In the genomic region with DNA sequence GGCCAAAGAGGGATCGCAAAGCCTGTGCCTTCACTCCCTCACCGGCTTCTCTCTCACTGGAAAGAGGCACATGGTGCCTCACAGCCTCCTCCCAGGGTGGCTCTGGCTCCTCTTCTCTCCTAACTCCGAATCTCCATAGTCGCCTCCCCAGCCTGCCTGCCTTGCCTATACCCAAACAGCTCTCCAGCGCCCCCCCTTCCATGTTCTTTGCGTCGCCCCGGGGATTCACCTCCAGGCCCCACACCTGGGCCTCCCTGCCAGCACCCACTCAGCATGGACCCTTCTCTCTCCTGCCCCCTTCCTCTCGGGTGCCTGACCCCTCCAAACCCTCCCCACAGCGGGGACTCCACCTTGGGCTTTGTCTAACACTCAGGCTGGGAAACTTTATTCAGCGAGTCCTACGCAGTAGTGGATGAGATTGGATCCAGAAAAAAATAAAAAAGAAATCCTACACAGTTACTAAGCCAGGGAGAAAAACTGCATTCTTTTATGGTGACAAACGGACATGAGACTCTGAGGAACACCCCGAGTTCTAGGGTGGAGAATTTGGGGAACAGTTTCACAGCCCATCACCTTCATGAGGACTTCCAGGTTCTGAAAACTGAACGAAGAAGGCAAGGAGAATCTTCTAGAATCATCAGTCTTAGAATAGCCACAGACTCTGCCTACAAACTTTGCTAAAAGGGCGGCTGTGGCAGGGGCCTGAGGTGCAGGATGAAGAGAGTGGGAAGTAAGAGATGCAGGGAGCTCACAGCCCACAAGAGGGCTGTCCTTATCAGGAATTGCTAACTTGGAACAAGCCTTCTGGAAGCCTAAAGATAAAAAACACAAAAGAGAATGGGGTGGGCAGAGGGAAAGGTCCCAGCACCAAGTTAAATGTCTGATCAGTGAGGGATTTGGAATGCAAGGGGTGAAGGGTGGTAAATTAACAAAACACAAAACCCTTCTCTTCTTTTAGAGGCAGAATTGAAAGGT, we compare ENCODE assay signal across 1 cellular context.
TF ChIP-seq lines count a peak whose summit lies in the region.

No MANE protein-coding gene starts in this region.

TF ChIP-seq in K562, 482 proteins besides CTCF, POLR2A, EP300 and RAD21 (continued from another document and continues in another):
- TF ChIP-seq ETV6 (IDR thresholded peaks at IDR 0.05; ENCODE audit: borderline replicate concordance in 1 of 2, low read depth in 2 of 2, low read length in 1 of 2) = 0 out of 4 replicates have a peak, but pooled peaks of 1 of the 2 experiments have one; percentile 32
- no peak for TF ChIP-seq ETV6 (CRISPR knock-in tag; IDR thresholded peaks at IDR 0.05; ENCODE audit: borderline replicate concordance)
- no peak for TF ChIP-seq THRB (CRISPR knock-in tag; conservative IDR thresholded peaks at IDR 0.05)
- peak; percentile 70; the same call in 1 of the 2 replicates for TF ChIP-seq JUN (IDR thresholded peaks at IDR 0.05; ENCODE audit: borderline replicate concordance, low read depth, low read length)
- no peak for TF ChIP-seq JUN (CRISPR knock-in tag; IDR thresholded peaks at IDR 0.05; ENCODE audit: borderline replicate concordance)
- peak; percentile 66 for TF ChIP-seq MYC (IDR thresholded peaks at IDR 0.05; ENCODE audit: low read depth, low read length)
- TF ChIP-seq MYC (CRISPR knock-in tag; IDR thresholded peaks at IDR 0.05; ENCODE audit: borderline replicate concordance, low read depth) = no peak
- no peak for TF ChIP-seq ZNF583 (CRISPR knock-in tag; IDR thresholded peaks at IDR 0.05)
- TF ChIP-seq KDM2B (CRISPR knock-in tag; IDR thresholded peaks at IDR 0.05) = no peak
- TF ChIP-seq KLF16 (IDR thresholded peaks at IDR 0.05) = no peak
- peak; percentile 47; the same call in 1 of the 2 replicates for TF ChIP-seq ZKSCAN1 (IDR thresholded peaks at IDR 0.05; ENCODE audit: low read depth, low read length)
- TF ChIP-seq ZNF324 (CRISPR knock-in tag; IDR thresholded peaks at IDR 0.05) = no peak
- TF ChIP-seq NFIX (CRISPR knock-in tag; IDR thresholded peaks at IDR 0.05; ENCODE audit: low read depth) = no peak
- TF ChIP-seq RBM34 (IDR thresholded peaks at IDR 0.05; ENCODE audit: borderline replicate concordance, insufficient read depth, low read length) = no peak
- TF ChIP-seq, protein P1, sequence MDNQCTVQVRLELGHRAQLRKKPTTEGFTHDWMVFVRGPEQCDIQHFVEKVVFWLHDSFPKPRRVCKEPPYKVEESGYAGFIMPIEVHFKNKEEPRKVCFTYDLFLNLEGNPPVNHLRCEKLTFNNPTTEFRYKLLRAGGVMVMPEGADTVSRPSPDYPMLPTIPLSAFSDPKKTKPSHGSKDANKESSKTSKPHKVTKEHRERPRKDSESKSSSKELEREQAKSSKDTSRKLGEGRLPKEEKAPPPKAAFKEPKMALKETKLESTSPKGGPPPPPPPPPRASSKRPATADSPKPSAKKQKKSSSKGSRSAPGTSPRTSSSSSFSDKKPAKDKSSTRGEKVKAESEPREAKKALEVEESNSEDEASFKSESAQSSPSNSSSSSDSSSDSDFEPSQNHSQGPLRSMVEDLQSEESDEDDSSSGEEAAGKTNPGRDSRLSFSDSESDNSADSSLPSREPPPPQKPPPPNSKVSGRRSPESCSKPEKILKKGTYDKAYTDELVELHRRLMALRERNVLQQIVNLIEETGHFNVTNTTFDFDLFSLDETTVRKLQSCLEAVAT (IDR thresholded peaks at IDR 0.05) = no peak
- TF ChIP-seq COPS2 (conservative IDR thresholded peaks at IDR 0.05) = no peak
- no peak for TF ChIP-seq YBX1 (IDR thresholded peaks at IDR 0.05)
- no peak for TF ChIP-seq XRCC3 (IDR thresholded peaks at IDR 0.05)
- TF ChIP-seq ZNF507 (tag; conservative IDR thresholded peaks at IDR 0.05) = no peak
- no peak for TF ChIP-seq KDM5B (IDR thresholded peaks at IDR 0.05; ENCODE audit: insufficient replicate concordance, low read depth, low read length)
- TF ChIP-seq, protein P2, sequence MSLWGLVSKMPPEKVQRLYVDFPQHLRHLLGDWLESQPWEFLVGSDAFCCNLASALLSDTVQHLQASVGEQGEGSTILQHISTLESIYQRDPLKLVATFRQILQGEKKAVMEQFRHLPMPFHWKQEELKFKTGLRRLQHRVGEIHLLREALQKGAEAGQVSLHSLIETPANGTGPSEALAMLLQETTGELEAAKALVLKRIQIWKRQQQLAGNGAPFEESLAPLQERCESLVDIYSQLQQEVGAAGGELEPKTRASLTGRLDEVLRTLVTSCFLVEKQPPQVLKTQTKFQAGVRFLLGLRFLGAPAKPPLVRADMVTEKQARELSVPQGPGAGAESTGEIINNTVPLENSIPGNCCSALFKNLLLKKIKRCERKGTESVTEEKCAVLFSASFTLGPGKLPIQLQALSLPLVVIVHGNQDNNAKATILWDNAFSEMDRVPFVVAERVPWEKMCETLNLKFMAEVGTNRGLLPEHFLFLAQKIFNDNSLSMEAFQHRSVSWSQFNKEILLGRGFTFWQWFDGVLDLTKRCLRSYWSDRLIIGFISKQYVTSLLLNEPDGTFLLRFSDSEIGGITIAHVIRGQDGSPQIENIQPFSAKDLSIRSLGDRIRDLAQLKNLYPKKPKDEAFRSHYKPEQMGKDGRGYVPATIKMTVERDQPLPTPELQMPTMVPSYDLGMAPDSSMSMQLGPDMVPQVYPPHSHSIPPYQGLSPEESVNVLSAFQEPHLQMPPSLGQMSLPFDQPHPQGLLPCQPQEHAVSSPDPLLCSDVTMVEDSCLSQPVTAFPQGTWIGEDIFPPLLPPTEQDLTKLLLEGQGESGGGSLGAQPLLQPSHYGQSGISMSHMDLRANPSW (CRISPR knock-in tag; IDR thresholded peaks at IDR 0.05) = peak; percentile 75; the same call in 1 of the 2 replicates
- peak; percentile 43 to 96; a peak in 3 of 4 replicates for TF ChIP-seq ZMIZ1 (IDR thresholded peaks at IDR 0.05; ENCODE audit: low read depth in 2 of 2, low read length in 2 of 2)
- peak; percentile 58; the same call in 1 of the 2 replicates for TF ChIP-seq MAFK (IDR thresholded peaks at IDR 0.05; ENCODE audit: low read length)
- no peak for TF ChIP-seq BRD4 (IDR thresholded peaks at IDR 0.05)
- TF ChIP-seq UBTF (IDR thresholded peaks at IDR 0.05; ENCODE audit: borderline replicate concordance in 1 of 2, low read depth in 2 of 2, low read length in 2 of 2) = no peak
- TF ChIP-seq ASH1L (IDR thresholded peaks at IDR 0.05; ENCODE audit: borderline replicate concordance, low read depth, partially characterized antibody) = no peak
- no peak for TF ChIP-seq ZNF512 (tag; IDR thresholded peaks at IDR 0.05)
- peak; percentile 1 for TF ChIP-seq SP2 (IDR thresholded peaks at IDR 0.05; ENCODE audit: extremely low read depth, low read depth, low read length, poor library complexity, severe bottlenecking)
- no peak for TF ChIP-seq OTX1 (CRISPR knock-in tag; IDR thresholded peaks at IDR 0.05)
- TF ChIP-seq HDAC3 (IDR thresholded peaks at IDR 0.05; ENCODE audit: borderline replicate concordance, partially characterized antibody) = no peak
- peak in 1 of 2 experiments; percentile 94 for TF ChIP-seq TBL1XR1 (IDR thresholded peaks at IDR 0.05; ENCODE audit: low read length in 2 of 2)
- TF ChIP-seq NEUROD1 (IDR thresholded peaks at IDR 0.05; ENCODE audit: borderline replicate concordance, low read depth, low read length, partially characterized antibody) = peak; percentile 94
- no peak for TF ChIP-seq TEAD4 (IDR thresholded peaks at IDR 0.05; ENCODE audit: low read length)
- no peak for TF ChIP-seq TEAD4 (CRISPR knock-in tag; IDR thresholded peaks at IDR 0.05; ENCODE audit: borderline replicate concordance)
- no peak for TF ChIP-seq KAT2B (IDR thresholded peaks at IDR 0.05; ENCODE audit: low read depth, low read length)
- TF ChIP-seq SMAD2 (IDR thresholded peaks at IDR 0.05; ENCODE audit: low read depth, low read length) = no peak
- no peak for TF ChIP-seq NCOA4 (IDR thresholded peaks at IDR 0.05; ENCODE audit: partially characterized antibody)
- TF ChIP-seq, protein P3, sequence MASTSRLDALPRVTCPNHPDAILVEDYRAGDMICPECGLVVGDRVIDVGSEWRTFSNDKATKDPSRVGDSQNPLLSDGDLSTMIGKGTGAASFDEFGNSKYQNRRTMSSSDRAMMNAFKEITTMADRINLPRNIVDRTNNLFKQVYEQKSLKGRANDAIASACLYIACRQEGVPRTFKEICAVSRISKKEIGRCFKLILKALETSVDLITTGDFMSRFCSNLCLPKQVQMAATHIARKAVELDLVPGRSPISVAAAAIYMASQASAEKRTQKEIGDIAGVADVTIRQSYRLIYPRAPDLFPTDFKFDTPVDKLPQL (IDR thresholded peaks at IDR 0.05; ENCODE audit: extremely low read depth, insufficient read length) = no peak
- TF ChIP-seq YY1 (IDR thresholded peaks at IDR 0.05; ENCODE audit: borderline replicate concordance in 1 of 3, control insufficient read depth in 1 of 3, extremely low read depth in 1 of 3, insufficient read depth in 3 of 3, insufficient read length in 1 of 3, insufficient replicate concordance in 2 of 3, low read depth in 1 of 3, low read length in 2 of 3) = peak in 1 of 3 experiments; percentile 82
- TF ChIP-seq ARID1B (IDR thresholded peaks at IDR 0.05) = no peak
- peak; percentile 93 to 99 for TF ChIP-seq RCOR1 (IDR thresholded peaks at IDR 0.05; ENCODE audit: borderline replicate concordance in 1 of 2, low read depth in 2 of 2, low read length in 2 of 2)
- no peak for TF ChIP-seq TAF15 (IDR thresholded peaks at IDR 0.05; ENCODE audit: low read depth, low read length)
- TF ChIP-seq, protein P4, sequence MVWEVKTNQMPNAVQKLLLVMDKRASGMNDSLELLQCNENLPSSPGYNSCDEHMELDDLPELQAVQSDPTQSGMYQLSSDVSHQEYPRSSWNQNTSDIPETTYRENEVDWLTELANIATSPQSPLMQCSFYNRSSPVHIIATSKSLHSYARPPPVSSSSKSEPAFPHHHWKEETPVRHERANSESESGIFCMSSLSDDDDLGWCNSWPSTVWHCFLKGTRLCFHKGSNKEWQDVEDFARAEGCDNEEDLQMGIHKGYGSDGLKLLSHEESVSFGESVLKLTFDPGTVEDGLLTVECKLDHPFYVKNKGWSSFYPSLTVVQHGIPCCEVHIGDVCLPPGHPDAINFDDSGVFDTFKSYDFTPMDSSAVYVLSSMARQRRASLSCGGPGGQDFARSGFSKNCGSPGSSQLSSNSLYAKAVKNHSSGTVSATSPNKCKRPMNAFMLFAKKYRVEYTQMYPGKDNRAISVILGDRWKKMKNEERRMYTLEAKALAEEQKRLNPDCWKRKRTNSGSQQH (CRISPR knock-in tag; IDR thresholded peaks at IDR 0.05) = no peak
